Comparison of ENCODE assay signal across 8 cellular contexts in genomic region chr1:21963477-21964217, GRCh38.
DNase-seq lines count a peak whose midpoint lies in the region; ATAC-seq and TF ChIP-seq lines count a peak whose summit lies in the region.

No MANE protein-coding gene starts in this region.

- H3K27ac ChIP-seq in caudate nucleus (ENCODE audit: low read depth, low read length): no peak overlapping the region

- DNase-seq in AG09319 (ENCODE audit: extremely low read depth, low read depth) (peak; percentile 19), NCI-H2171 (lab: John Stamatoyannopoulos, UW) (peak; percentile 17), caudate nucleus (lab: John Stamatoyannopoulos, UW) (peak in 58 of 61 donors; percentile 10 to 93 (median 44)), left kidney (ENCODE audit: low read depth, low spot score) (peak; percentile 90)
- DNase-seq in stimulated activated CD4-positive, alpha-beta T cell treated with anti-CD3 and anti-CD28 coated beads, Interleukin-4, amount 100 ng/mL, for 4 hours: peak; percentile 68 to 77

- ATAC-seq in GM19351 (IDR thresholded peaks at IDR 0.05; ENCODE audit: unreplicated experiment) (peak; percentile 54), GM21381 (IDR thresholded peaks at IDR 0.05; ENCODE audit: unreplicated experiment) (no peak)
- peak; percentile 84 for ATAC-seq in activated CD4-positive, CD25-positive, alpha-beta regulatory T cell treated with anti-CD3 and anti-CD28 coated beads, Interleukin-2, amount 50 U/mL, for 24 hours

- peak; percentile 90 for TF ChIP-seq CTCF in AG09319 (IDR thresholded peaks at IDR 0.05; ENCODE audit: low read depth, low read length)

Comparison
In these comparisons a context has a peak if more than half of its experiments do, and no peak if none do; other contexts are left out.
1. DNase-seq: peak in every context shown above with its lines; median percentile 90 in left kidney; 72 in stimulated activated CD4-positive, alpha-beta T cell treated with anti-CD3 and anti-CD28 coated beads, Interleukin-4, amount 100 ng/mL, for 4 hours; 44 in caudate nucleus; 19 in AG09319; 17 in NCI-H2171.